In genomic region chr1:94385354-94385947, GRCh38 we compare ENCODE assay signal across 12 cellular contexts. TPM values are rescaled to one million over a fixed set of nuclear protein-coding genes. Genes with fewer than 3 reads are reported as not detected.
DNase-seq lines count a peak whose midpoint lies in the region; ATAC-seq, FAIRE-seq and TF ChIP-seq lines count a peak whose summit lies in the region.
"Had no signal": no experiment of that assay in that cellular context is flagged by ENCODE, and none has a peak within 500 bp of the region (broad histone marks: within the 10 kb centered on the region; RNA-seq: fewer than 3 reads in every experiment).

No MANE protein-coding gene starts in this region.

- TF ChIP-seq EP300 in HepG2 (IDR thresholded peaks at IDR 0.05; ENCODE audit: low read depth in 2 of 2, low read length in 2 of 2): no peak
- TF ChIP-seq EP300 in HepG2 (CRISPR knock-in tag; IDR thresholded peaks at IDR 0.05; ENCODE audit: borderline replicate concordance): no peak

- no peaks in the 10 kb centered on the region for H4K20me1 ChIP-seq in HepG2 (ENCODE audit: insufficient read depth, low read length)

- no TSS peak for BruUV-seq in HepG2 (replicated peaks; lab: Mats Ljungman, UMichigan)

- H3K9me3 Mint-ChIP-seq in activated CD4-positive, alpha-beta memory T cell treated with anti-CD3 and anti-CD28 coated beads for 36 hours: peaks cover 13% of the 10 kb centered on the region
- peaks cover 5% of the 10 kb centered on the region for H3K9me3 Mint-ChIP-seq in activated CD4-positive, alpha-beta memory T cell treated with anti-CD3 and anti-CD28 coated beads, Interleukin-2, amount 10 ng/mL, durations not matched to agents 7 days and 5 days
- peaks cover 0 to 14% (median 9%) of the 10 kb centered on the region in 3 donors for H3K9me3 Mint-ChIP-seq in T-cell
- peaks cover 5 to 13% of the 10 kb centered on the region in 2 donors for H3K9me3 Mint-ChIP-seq in stimulated activated naive CD8-positive, alpha-beta T cell treated with anti-CD3 and anti-CD28 coated beads, Interleukin-15, amount 100 ng/mL, for 72 hours
- H3K9me3 Mint-ChIP-seq: memory B cell had no signal

- peaks cover 2% of the 10 kb centered on the region for H3K27me3 Mint-ChIP-seq in activated CD4-positive, alpha-beta memory T cell treated with anti-CD3 and anti-CD28 coated beads for 36 hours
- H3K27me3 Mint-ChIP-seq in activated CD4-positive, alpha-beta memory T cell treated with anti-CD3 and anti-CD28 coated beads, Interleukin-2, amount 10 ng/mL, durations not matched to agents 7 days and 5 days: peaks cover 14% of the 10 kb centered on the region
- no peaks in the 10 kb centered on the region for H3K27me3 Mint-ChIP-seq in T-cell
- no peaks in the 10 kb centered on the region for H3K27me3 Mint-ChIP-seq in stimulated activated naive CD8-positive, alpha-beta T cell treated with anti-CD3 and anti-CD28 coated beads, Interleukin-15, amount 100 ng/mL, for 72 hours

- H3K4me2 ChIP-seq in HepG2 (ENCODE audit: low read depth, low read length): peak overlapping the region; percentile 100

- CTCF ChIA-PET in activated CD4-positive, alpha-beta memory T cell treated with anti-CD3 and anti-CD28 coated beads for 36 hours (lab: Charles Lee): interaction anchor here (0.6 to 1.1 kb wide), 2 partner anchors 21 to 78 kb away, joined by 3 to 5 read pairs; no protein-coding TSS in a partner anchor
- CTCF ChIA-PET in activated CD4-positive, alpha-beta memory T cell treated with anti-CD3 and anti-CD28 coated beads, Interleukin-2, amount 10 ng/mL, durations not matched to agents 7 days and 5 days (lab: Charles Lee): no interaction called here
- CTCF ChIA-PET in T-cell (lab: Charles Lee): no interaction called here
- CTCF ChIA-PET in HepG2 (lab: Yijun Ruan, JAX; ENCODE audit: low intra/inter-chr PET ratio, low total read pairs): no interaction called here

- DNase-seq in activated CD4-positive, alpha-beta memory T cell treated with anti-CD3 and anti-CD28 coated beads for 36 hours: peak; percentile 45
- no peak for DNase-seq in activated CD4-positive, alpha-beta memory T cell treated with anti-CD3 and anti-CD28 coated beads, Interleukin-2, amount 10 ng/mL, durations not matched to agents 7 days and 5 days
- DNase-seq in T-cell (no peak), HepG2 (ENCODE audit: low spot score) (peak; percentile 20), NCI-H128 (lab: John Stamatoyannopoulos, UW; ENCODE audit: unreplicated experiment) (no peak), left ventricle myocardium superior (no peak), DMS114 treated with DMSO at 0.1 percent for 48 hours (lab: John Stamatoyannopoulos, UW; ENCODE audit: unreplicated experiment) (no peak)
- DNase-seq in stimulated activated naive CD8-positive, alpha-beta T cell treated with anti-CD3 and anti-CD28 coated beads, Interleukin-15, amount 100 ng/mL, for 72 hours: no peak
- DNase-seq: NCI-H2081 had no signal

- peak overlapping the region; percentile 23 to 64 (median 63); a peak in 5 of 6 replicates for H3K4me3 ChIP-seq in HepG2 (replicated peaks in 1 of 3; ENCODE audit: insufficient read depth in 1 of 3, low read depth in 2 of 3, low read length in 3 of 3)
- H3K4me3 ChIP-seq: skin epidermis had no signal

- H3K27me3 ChIP-seq in HepG2 (ENCODE audit: control insufficient read depth in 1 of 2, insufficient read depth in 2 of 2, low read length in 2 of 2): no peaks in the 10 kb centered on the region; a peak in 1 of 5 replicates

- no peak overlapping the region for H3K4me3 Mint-ChIP-seq in activated CD4-positive, alpha-beta memory T cell treated with anti-CD3 and anti-CD28 coated beads for 36 hours
- no peak overlapping the region for H3K4me3 Mint-ChIP-seq in activated CD4-positive, alpha-beta memory T cell treated with anti-CD3 and anti-CD28 coated beads, Interleukin-2, amount 10 ng/mL, durations not matched to agents 7 days and 5 days
- peak overlapping the region in 2 of 3 donors; percentile 53 to 56 for H3K4me3 Mint-ChIP-seq in T-cell
- H3K4me3 Mint-ChIP-seq in stimulated activated naive CD8-positive, alpha-beta T cell treated with anti-CD3 and anti-CD28 coated beads, Interleukin-15, amount 100 ng/mL, for 72 hours: peak overlapping the region; percentile 48 to 75

- H2AFZ ChIP-seq in HepG2 (ENCODE audit: low read length): peak overlapping the region; percentile 98

- WGBS in HepG2 (ENCODE audit: low lambda C conversion rate): 60% methylated on average over 2 of the region's 2 CpGs

- peak; percentile 4 for FAIRE-seq in HepG2 (lab: Jason Lieb, UNC)
- FAIRE-seq: RCC 7860 had no signal

- H3K79me2 ChIP-seq in HepG2 (ENCODE audit: insufficient read depth, low read length): no peaks in the 10 kb centered on the region

- TF ChIP-seq POLR2A in HepG2 (IDR thresholded peaks at IDR 0.05; ENCODE audit: insufficient read depth in 1 of 2, low read depth in 2 of 2, low read length in 2 of 2): no peak

- POLR2A ChIA-PET in activated CD4-positive, alpha-beta memory T cell treated with anti-CD3 and anti-CD28 coated beads for 36 hours (lab: Charles Lee): no interaction called here
- POLR2A ChIA-PET in activated CD4-positive, alpha-beta memory T cell treated with anti-CD3 and anti-CD28 coated beads, Interleukin-2, amount 10 ng/mL, durations not matched to agents 7 days and 5 days (lab: Charles Lee): no interaction called here
- POLR2A ChIA-PET in T-cell (lab: Charles Lee) (interaction anchor here in 1 of 2 donors (0.5 kb wide), 1 partner anchor 1969 kb away, joined by 10 read pairs; no protein-coding TSS in a partner anchor), HepG2 (lab: Yijun Ruan, JAX) (interaction anchor here (0.6 to 2.6 kb wide), 8 partner anchors 11 to 1423 kb away, joined by 3 to 61 read pairs (median 6); partner anchors contain the start of gene ABCD3)

- TF ChIP-seq CTCF in HepG2 (CRISPR knock-in tag; IDR thresholded peaks at IDR 0.05): no peak

- peak overlapping the region; percentile 100 for H3K27ac ChIP-seq in HepG2 (ENCODE audit: extremely low read length, insufficient read depth, low read length)

- no peaks in the 10 kb centered on the region for H3K36me3 ChIP-seq in HepG2 (replicated peaks in 1 of 2; ENCODE audit: control insufficient read depth in 1 of 2, insufficient read depth in 2 of 2, low read length in 2 of 2)

- H3K9ac ChIP-seq in HepG2 (ENCODE audit: insufficient read depth, low read depth, low read length): peak overlapping the region; percentile 98

- peaks cover 10% of the 10 kb centered on the region for H3K9me3 ChIP-seq in HepG2 (ENCODE audit: low read length)

- in situ Hi-C loops in HepG2 (cut with HindIII; ENCODE audit: extremely low pct_ligation_motif_present, low pct_unique_long_range_greater_than_20kb): no loop called here

- no peak for TF ChIP-seq RAD21 in HepG2 (CRISPR knock-in tag; IDR thresholded peaks at IDR 0.05)

- peaks cover 21% of the 10 kb centered on the region for H3K4me1 Mint-ChIP-seq in activated CD4-positive, alpha-beta memory T cell treated with anti-CD3 and anti-CD28 coated beads for 36 hours (ENCODE audit: low read depth)
- H3K4me1 Mint-ChIP-seq in activated CD4-positive, alpha-beta memory T cell treated with anti-CD3 and anti-CD28 coated beads, Interleukin-2, amount 10 ng/mL, durations not matched to agents 7 days and 5 days: peaks cover 18% of the 10 kb centered on the region
- H3K4me1 Mint-ChIP-seq in T-cell: peaks cover 21 to 26% (median 22%) of the 10 kb centered on the region in 3 donors
- H3K4me1 Mint-ChIP-seq in stimulated activated naive CD8-positive, alpha-beta T cell treated with anti-CD3 and anti-CD28 coated beads, Interleukin-15, amount 100 ng/mL, for 72 hours: peaks cover 23% of the 10 kb centered on the region

- peak in 2 of 4 experiments; percentile 15 to 19 for ATAC-seq in T-cell (replicated peaks in 1 of 4)
- peak; percentile 54 for ATAC-seq in HepG2
- ATAC-seq in stimulated activated naive CD8-positive, alpha-beta T cell treated with anti-CD3 and anti-CD28 coated beads, Interleukin-15, amount 100 ng/mL, for 72 hours: no peak
- no peak for ATAC-seq in left ventricle myocardium superior

- intact Hi-C loops in activated CD4-positive, alpha-beta memory T cell treated with anti-CD3 and anti-CD28 coated beads for 36 hours (cut with micrococcal nuclease): no loop called here
- intact Hi-C loops in HepG2 (cut with micrococcal nuclease; ENCODE audit: unreplicated experiment): loop anchor here (2.0 kb wide), 1 partner anchor 41 kb away; no protein-coding TSS in a partner anchor
- intact Hi-C loops in left ventricle myocardium superior (cut with micrococcal nuclease): no loop called here

- H3K36me3 Mint-ChIP-seq in activated CD4-positive, alpha-beta memory T cell treated with anti-CD3 and anti-CD28 coated beads for 36 hours: no peaks in the 10 kb centered on the region
- H3K36me3 Mint-ChIP-seq in activated CD4-positive, alpha-beta memory T cell treated with anti-CD3 and anti-CD28 coated beads, Interleukin-2, amount 10 ng/mL, durations not matched to agents 7 days and 5 days (ENCODE audit: low read depth): no peaks in the 10 kb centered on the region
- no peaks in the 10 kb centered on the region for H3K36me3 Mint-ChIP-seq in T-cell
- H3K36me3 Mint-ChIP-seq: memory B cell had no signal

- H3K27ac Mint-ChIP-seq in activated CD4-positive, alpha-beta memory T cell treated with anti-CD3 and anti-CD28 coated beads for 36 hours: peak overlapping the region; percentile 72
- H3K27ac Mint-ChIP-seq in activated CD4-positive, alpha-beta memory T cell treated with anti-CD3 and anti-CD28 coated beads, Interleukin-2, amount 10 ng/mL, durations not matched to agents 7 days and 5 days: no peak overlapping the region
- H3K27ac Mint-ChIP-seq in T-cell: peak overlapping the region; percentile 58 to 92
- peak overlapping the region; percentile 78 to 94 for H3K27ac Mint-ChIP-seq in stimulated activated naive CD8-positive, alpha-beta T cell treated with anti-CD3 and anti-CD28 coated beads, Interleukin-15, amount 100 ng/mL, for 72 hours
- H3K27ac Mint-ChIP-seq: memory B cell had no signal

- H3K4me1 ChIP-seq in HepG2 (ENCODE audit: insufficient read depth, low read length): peaks cover 77% of the 10 kb centered on the region

RNA-seq across cellular contexts. Expression of gene ABCD3, which starts 32.7 kb away (rescaled TPM):
- total RNA-seq in activated CD4-positive, alpha-beta memory T cell treated with anti-CD3 and anti-CD28 coated beads for 36 hours: 10 to 100 TPM; 33.7 to 34.0 TPM
- total RNA-seq in activated CD4-positive, alpha-beta memory T cell treated with anti-CD3 and anti-CD28 coated beads, Interleukin-2, amount 10 ng/mL, durations not matched to agents 7 days and 5 days: 10 to 100 TPM; 19.6 to 21.4 TPM
- total RNA-seq in T-cell (10 to 100 TPM; 17.3 to 29.9 (median 24.2) TPM), HepG2 (2016; rRNA removed; fragmentation: Illumina TruSeq; extraction: Trizol) (166 and 190 TPM in 2 replicates), left ventricle myocardium superior (66.2 TPM)
- 66.2 and 84.8 TPM in 2 replicates for total RNA-seq in HepG2 (2016; cell fraction: cytosol; rRNA removed; fragmentation: Illumina TruSeq; extraction: Trizol; ENCODE audit: low read depth)
- 168 and 184 TPM in 2 replicates for total RNA-seq in HepG2 (2016; cell fraction: insoluble cytoplasmic fraction; rRNA removed; fragmentation: Illumina TruSeq; extraction: Trizol)
- total RNA-seq in HepG2 (2016; cell fraction: membrane; rRNA removed; fragmentation: Illumina TruSeq; extraction: Trizol): 66.9 and 77.6 TPM in 2 replicates
- total RNA-seq in HepG2 (2016; cell fraction: nucleus; rRNA removed; fragmentation: Illumina TruSeq; extraction: Trizol): 154 and 164 TPM in 2 replicates
- 22.4 and 27.5 TPM in 2 replicates for polyA plus RNA-seq in HepG2 (2011; rRNA removed)
- 8.7 and 15.2 TPM in 2 replicates for polyA plus RNA-seq in HepG2 (2011; cell fraction: cytosol; rRNA removed)
- polyA plus RNA-seq in HepG2 (2011; cell fraction: nucleus; rRNA removed): 24.3 and 26.2 TPM in 2 replicates
- polyA plus RNA-seq in HepG2 (2012): 41.7 and 57.2 TPM in 2 replicates
- 8.6 and 8.9 TPM in 2 replicates for polyA plus RNA-seq in HepG2 (2016; cell fraction: cytosol; fragmentation: Illumina TruSeq; extraction: Trizol; ENCODE audit: low read depth)
- polyA plus RNA-seq in HepG2 (2016; cell fraction: insoluble cytoplasmic fraction; fragmentation: Illumina TruSeq; extraction: Trizol; ENCODE audit: low read depth): 123 and 132 TPM in 2 replicates
- 19.5 and 20.3 TPM in 2 replicates for polyA plus RNA-seq in HepG2 (2016; cell fraction: membrane; fragmentation: Illumina TruSeq; extraction: Trizol; ENCODE audit: low read depth)
- 156 TPM in 2 replicates for polyA plus RNA-seq in HepG2 (2016; cell fraction: nucleus; fragmentation: Illumina TruSeq; extraction: Trizol; ENCODE audit: insufficient read depth, low read depth)
- polyA minus RNA-seq in HepG2 (2011; rRNA and poly(A)+ RNA removed; ENCODE audit: low replicate concordance): 16.6 and 17.0 TPM in 2 replicates
- 39.1 and 39.2 TPM in 2 replicates for polyA minus RNA-seq in HepG2 (2011; cell fraction: cytosol; rRNA and poly(A)+ RNA removed)
- polyA minus RNA-seq in HepG2 (2011; cell fraction: nucleus; rRNA and poly(A)+ RNA removed): 124 and 125 TPM in 2 replicates

Comparison
In these comparisons a context has a peak if more than half of its experiments do, and no peak if none do; other contexts are left out.
1. DNase-seq: peak in activated CD4-positive, alpha-beta memory T cell treated with anti-CD3 and anti-CD28 coated beads for 36 hours (single experiment) and HepG2 (single experiment); none in activated CD4-positive, alpha-beta memory T cell treated with anti-CD3 and anti-CD28 coated beads, Interleukin-2, amount 10 ng/mL, durations not matched to agents 7 days and 5 days (single experiment), T-cell (0 of 34), stimulated activated naive CD8-positive, alpha-beta T cell treated with anti-CD3 and anti-CD28 coated beads, Interleukin-15, amount 100 ng/mL, for 72 hours (0 of 2), NCI-H128 (single experiment), left ventricle myocardium superior (single experiment) and DMS114 treated with DMSO at 0.1 percent for 48 hours (single experiment).
2. H3K4me3 Mint-ChIP-seq: peak in T-cell (2 of 3) and stimulated activated naive CD8-positive, alpha-beta T cell treated with anti-CD3 and anti-CD28 coated beads, Interleukin-15, amount 100 ng/mL, for 72 hours (2 of 2); none in activated CD4-positive, alpha-beta memory T cell treated with anti-CD3 and anti-CD28 coated beads for 36 hours (single experiment) and activated CD4-positive, alpha-beta memory T cell treated with anti-CD3 and anti-CD28 coated beads, Interleukin-2, amount 10 ng/mL, durations not matched to agents 7 days and 5 days (single experiment).